ENCODE assay signal across 8 cellular contexts in genomic region chr3:23949784-23950183, GRCh38. TPM values are rescaled to one million over a fixed set of nuclear protein-coding genes. Genes with fewer than 3 reads are reported as not detected.
A peak's percentile ranks its signal among the peaks of the same experiment; 100 is the strongest.
DNase-seq lines count a peak whose midpoint lies in the region; ATAC-seq and TF ChIP-seq lines count a peak whose summit lies in the region.

No MANE protein-coding gene starts in this region.

- no peak for ATAC-seq in stimulated activated naive CD8-positive, alpha-beta T cell treated with anti-CD3 and anti-CD28 coated beads, Interleukin-15, Interleukin-2, amounts not matched to agents 100 U/mL and 50 U/mL, for 24 hours
- ATAC-seq in gastroesophageal sphincter = no peak
- no peak for ATAC-seq in HG02571 (IDR thresholded peaks at IDR 0.05; ENCODE audit: unreplicated experiment)
- no peak for ATAC-seq in WTC11

- H3K4me3 Mint-ChIP-seq in stimulated activated naive CD8-positive, alpha-beta T cell treated with anti-CD3 and anti-CD28 coated beads, Interleukin-15, Interleukin-2, amounts not matched to agents 100 ng/mL and 50 ng/mL, for 24 hours = peak overlapping the region; percentile 76
- no peak overlapping the region for H3K4me3 Mint-ChIP-seq in WTC11

- H3K27ac Mint-ChIP-seq in stimulated activated naive CD8-positive, alpha-beta T cell treated with anti-CD3 and anti-CD28 coated beads, Interleukin-15, Interleukin-2, amounts not matched to agents 100 ng/mL and 50 ng/mL, for 24 hours = peak overlapping the region; percentile 69
- no peak overlapping the region for H3K27ac Mint-ChIP-seq in WTC11

- no peak for TF ChIP-seq RAD21 in Ishikawa (IDR thresholded peaks at IDR 0.05; ENCODE audit: low read depth)

- peaks cover 14 to 86% (median 31%) of the 10 kb centered on the region in 3 donors for H3K4me1 ChIP-seq in gastroesophageal sphincter
- H3K4me1 ChIP-seq in vagina = peaks cover 86% of the 10 kb centered on the region

- DNase-seq in stimulated activated naive CD8-positive, alpha-beta T cell treated with anti-CD3 and anti-CD28 coated beads, Interleukin-15, Interleukin-2, amounts not matched to agents 100 U/mL and 50 U/mL, for 24 hours = no peak
- DNase-seq in vagina (ENCODE audit: extremely low spot score in 2 of 2) = no peak
- DNase-seq in WTC11 (ENCODE audit: low spot score) = no peak
- no peak for DNase-seq in activated effector memory CD4-positive, alpha-beta T cell treated with anti-CD3 and anti-CD28 coated beads, Interleukin-2, amount 50 U/mL, for 16 hours

- TF ChIP-seq EP300 in Ishikawa (IDR thresholded peaks at IDR 0.05; ENCODE audit: borderline replicate concordance) (no peak), gastroesophageal sphincter (IDR thresholded peaks at IDR 0.05) (no peak)

- H3K4me1 Mint-ChIP-seq in stimulated activated naive CD8-positive, alpha-beta T cell treated with anti-CD3 and anti-CD28 coated beads, Interleukin-15, Interleukin-2, amounts not matched to agents 100 ng/mL and 50 ng/mL, for 24 hours (ENCODE audit: low read depth) = peaks cover 81% of the 10 kb centered on the region
- peaks cover 38% of the 10 kb centered on the region for H3K4me1 Mint-ChIP-seq in WTC11

- H3K36me3 Mint-ChIP-seq in stimulated activated naive CD8-positive, alpha-beta T cell treated with anti-CD3 and anti-CD28 coated beads, Interleukin-15, Interleukin-2, amounts not matched to agents 100 ng/mL and 50 ng/mL, for 24 hours (ENCODE audit: low read depth) = no peaks in the 10 kb centered on the region
- peaks cover 5% of the 10 kb centered on the region; the same call in 1 of the 2 replicates for H3K36me3 Mint-ChIP-seq in WTC11

- no peak overlapping the region for H3K4me3 ChIP-seq in gastroesophageal sphincter
- peak overlapping the region in 1 of 2 donors; percentile 2 for H3K4me3 ChIP-seq in vagina

- TF ChIP-seq CTCF in gastroesophageal sphincter (IDR thresholded peaks at IDR 0.05) = no peak
- no peak for TF ChIP-seq CTCF in vagina (IDR thresholded peaks at IDR 0.05)
- no peak for TF ChIP-seq CTCF in WTC11 (IDR thresholded peaks at IDR 0.05)

- H3K27me3 Mint-ChIP-seq in stimulated activated naive CD8-positive, alpha-beta T cell treated with anti-CD3 and anti-CD28 coated beads, Interleukin-15, Interleukin-2, amounts not matched to agents 100 ng/mL and 50 ng/mL, for 24 hours = no peaks in the 10 kb centered on the region
- H3K27me3 Mint-ChIP-seq in WTC11 (ENCODE audit: low read depth) = no peaks in the 10 kb centered on the region

- H3K27ac ChIP-seq in gastroesophageal sphincter = peak overlapping the region; percentile 31 to 100 (median 100)
- peak overlapping the region; percentile 46 for H3K27ac ChIP-seq in vagina

- no peaks in the 10 kb centered on the region for H3K9me3 ChIP-seq in gastroesophageal sphincter
- H3K9me3 ChIP-seq in vagina = no peaks in the 10 kb centered on the region

- POLR2A ChIA-PET in WTC11 (lab: Charles Lee) = interaction anchor here (6.3 kb wide), 1 partner anchor 33 kb away, joined by 31 read pairs; the partner anchor contains the start of genes NKIRAS1 and RPL15

- H3K9me3 Mint-ChIP-seq in stimulated activated naive CD8-positive, alpha-beta T cell treated with anti-CD3 and anti-CD28 coated beads, Interleukin-15, Interleukin-2, amounts not matched to agents 100 ng/mL and 50 ng/mL, for 24 hours = no peaks in the 10 kb centered on the region
- no peaks in the 10 kb centered on the region for H3K9me3 Mint-ChIP-seq in WTC11

- CTCF ChIA-PET in WTC11 (lab: Charles Lee) = no interaction called here

- no peak for TF ChIP-seq POLR2A in gastroesophageal sphincter (IDR thresholded peaks at IDR 0.05)
- TF ChIP-seq POLR2A in vagina (IDR thresholded peaks at IDR 0.05) = no peak

- H3K27me3 ChIP-seq in gastroesophageal sphincter = no peaks in the 10 kb centered on the region
- H3K27me3 ChIP-seq in vagina = no peaks in the 10 kb centered on the region

- H3K36me3 ChIP-seq in gastroesophageal sphincter (peaks cover 0 to 3% of the 10 kb centered on the region in 2 donors), vagina (no peaks in the 10 kb centered on the region)

- intact Hi-C loops in vagina (cut with DNase I) = no loop called here

TF ChIP-seq in Ishikawa, 13 proteins besides CTCF, POLR2A, EP300 and RAD21:
- peak; percentile 29; the same call in 1 of the 2 replicates for TF ChIP-seq NFIC (IDR thresholded peaks at IDR 0.05)
- no peak for TF ChIP-seq CREB1 (IDR thresholded peaks at IDR 0.05; ENCODE audit: low read depth)

TF ChIP-seq in WTC11, 78 proteins besides CTCF, POLR2A, EP300 and RAD21 (continues in another document):
- TF ChIP-seq STAT6 (CRISPR knock-in tag; conservative IDR thresholded peaks at IDR 0.05; ENCODE audit: low read depth) (no peak), JAZF1 (CRISPR knock-in tag; IDR thresholded peaks at IDR 0.05) (no peak), E2F5 (CRISPR knock-in tag; IDR thresholded peaks at IDR 0.05) (no peak), IRF2 (CRISPR knock-in tag; IDR thresholded peaks at IDR 0.05; ENCODE audit: borderline replicate concordance, low read depth) (no peak), AFF4 (CRISPR knock-in tag; IDR thresholded peaks at IDR 0.05; ENCODE audit: borderline replicate concordance) (no peak), ZNF396 (CRISPR knock-in tag; IDR thresholded peaks at IDR 0.05; ENCODE audit: borderline replicate concordance) (no peak), JUN (CRISPR knock-in tag; IDR thresholded peaks at IDR 0.05) (no peak)

RNA-seq across cellular contexts. Expression of gene NR1D2, which starts 4.7 kb away (rescaled TPM):
- total RNA-seq in gastroesophageal sphincter = 10 to 100 TPM; 36.9 to 52.1 (median 41.5) TPM
- 19.4 TPM for total RNA-seq in vagina
- total RNA-seq in WTC11 (2021) = 17.0 to 18.8 TPM (median 18.4 TPM) in 3 replicates

RNA-seq across cellular contexts. Expression of gene RPL15, which starts 32.9 kb away (rescaled TPM):
- total RNA-seq in gastroesophageal sphincter (1,000 to 10,000 TPM; 2,085 to 2,928 (median 2,309) TPM), vagina (2,641 TPM), WTC11 (2021) (2,428 to 2,870 TPM (median 2,865 TPM) in 3 replicates)

RNA-seq across cellular contexts. Expression of gene NKIRAS1, which starts 33.0 kb away (rescaled TPM):
- total RNA-seq in gastroesophageal sphincter (10 to 100 TPM; 18.8 to 29.9 (median 25.5) TPM), vagina (9.1 TPM), WTC11 (2021) (6.6 to 7.3 TPM (median 6.8 TPM) in 3 replicates)
